Comparison of ENCODE assay signal across 13 cellular contexts in genomic region chr12:76785407-76785806, GRCh38.
"Had no signal": no experiment of that assay in that cellular context is flagged by ENCODE, and none has a peak within 500 bp of the region (broad histone marks: within the 10 kb centered on the region; RNA-seq: fewer than 3 reads in every experiment).

No MANE protein-coding gene starts in this region.

- H3K4me3 ChIP-seq: lung, pancreas, spleen had no signal

- H3K27ac Mint-ChIP-seq: activated CD4-positive, alpha-beta T cell treated with anti-CD3 and anti-CD28 coated beads, Interleukin-2, amount 10 ng/mL, durations not matched to agents 24 days and 14 days; activated naive CD8-positive, alpha-beta T cell treated with anti-CD3 and anti-CD28 coated beads, Interleukin-2, amount 10 ng/mL, durations not matched to agents 7 days and 5 days; endodermal cell; T-helper 2 cell treated with Interferon-gamma antibody and Interleukin-4, amounts not matched to agents 5 μg/mL and 100 μg/mL, for 36 hours had no signal

- H3K36me3 ChIP-seq: pancreas had no signal

- DNase-seq: activated CD4-positive, alpha-beta T cell treated with anti-CD3 and anti-CD28 coated beads, Interleukin-2, amount 10 ng/mL, durations not matched to agents 24 days and 14 days; activated CD4-positive, CD25-positive, alpha-beta regulatory T cell; activated CD8-positive, alpha-beta memory T cell treated with anti-CD3 and anti-CD28 coated beads for 24 hours; activated gamma-delta T cell treated with Interleukin-2 at 50 U/mL for 16 hours; activated naive CD8-positive, alpha-beta T cell treated with anti-CD3 and anti-CD28 coated beads, Interleukin-2, amount 10 ng/mL, durations not matched to agents 7 days and 5 days; endodermal cell; left colon; naive thymus-derived CD4-positive, alpha-beta T cell; pancreas; spleen; SW 1271 had no signal

- ATAC-seq: left colon; naive thymus-derived CD4-positive, alpha-beta T cell had no signal

- H3K27me3 ChIP-seq: pancreas, spleen had no signal

- H3K27me3 Mint-ChIP-seq: activated CD4-positive, alpha-beta T cell treated with anti-CD3 and anti-CD28 coated beads, Interleukin-2, amount 10 ng/mL, durations not matched to agents 24 days and 14 days; activated naive CD8-positive, alpha-beta T cell treated with anti-CD3 and anti-CD28 coated beads, Interleukin-2, amount 10 ng/mL, durations not matched to agents 7 days and 5 days; naive thymus-derived CD4-positive, alpha-beta T cell had no signal

- H3K9me3 Mint-ChIP-seq: activated CD4-positive, alpha-beta T cell treated with anti-CD3 and anti-CD28 coated beads, Interleukin-2, amount 10 ng/mL, durations not matched to agents 24 days and 14 days; endodermal cell; T-helper 2 cell treated with Interferon-gamma antibody and Interleukin-4, amounts not matched to agents 5 μg/mL and 100 μg/mL, for 36 hours had no signal

- H3K27ac ChIP-seq: pancreas, spleen had no signal

- H3K9me3 ChIP-seq: pancreas had no signal

- H3K4me3 Mint-ChIP-seq: activated CD4-positive, alpha-beta T cell treated with anti-CD3 and anti-CD28 coated beads, Interleukin-2, amount 10 ng/mL, durations not matched to agents 24 days and 14 days; activated naive CD8-positive, alpha-beta T cell treated with anti-CD3 and anti-CD28 coated beads, Interleukin-2, amount 10 ng/mL, durations not matched to agents 7 days and 5 days; endodermal cell; T-helper 2 cell treated with Interferon-gamma antibody and Interleukin-4, amounts not matched to agents 5 μg/mL and 100 μg/mL, for 36 hours had no signal
